ENCODE assay signal across 8 cellular contexts in genomic region chr19:3383121-3383722, GRCh38. TPM values are rescaled to one million over a fixed set of nuclear protein-coding genes. Genes with fewer than 3 reads are reported as not detected.
A peak's percentile ranks its signal among the peaks of the same experiment; 100 is the strongest.
DNase-seq lines count a peak whose midpoint lies in the region; ATAC-seq and TF ChIP-seq lines count a peak whose summit lies in the region.
"Had no signal": no experiment of that assay in that cellular context is flagged by ENCODE, and none has a peak within 500 bp of the region (broad histone marks: within the 10 kb centered on the region; RNA-seq: fewer than 3 reads in every experiment).

No MANE protein-coding gene starts in this region.

- H3K9ac ChIP-seq in NT2/D1 (ENCODE audit: insufficient read length, low read depth) (peak overlapping the region; percentile 51), neuronal stem cell (ENCODE audit: low read depth, low read length, poor library complexity) (peak overlapping the region; percentile 84)

- H3K4me2 ChIP-seq in neuronal stem cell (ENCODE audit: insufficient read depth, low read length, poor library complexity, severe bottlenecking), result no peak overlapping the region

- H3K4me1 ChIP-seq in NT2/D1 (ENCODE audit: insufficient read depth, insufficient read length) (peaks cover 16% of the 10 kb centered on the region), esophagus (ENCODE audit: control insufficient read depth in 2 of 2, insufficient read depth in 2 of 2, low read length in 1 of 2) (peaks cover 10 to 37% of the 10 kb centered on the region in 2 donors), neuronal stem cell (ENCODE audit: control insufficient read depth in 2 of 2, insufficient read depth in 1 of 2, low read depth in 1 of 2, low read length in 2 of 2) (no peaks in the 10 kb centered on the region), upper lobe of left lung (peaks cover 63 to 79% (median 70%) of the 10 kb centered on the region in 4 donors)

- no peak overlapping the region for H3K14ac ChIP-seq in neuronal stem cell (ENCODE audit: low read length)

- H3K9me3 ChIP-seq in NT2/D1 (ENCODE audit: insufficient read depth, low read length), result no peaks in the 10 kb centered on the region
- no peaks in the 10 kb centered on the region for H3K9me3 ChIP-seq in esophagus (ENCODE audit: control insufficient read depth in 2 of 2, insufficient read depth in 1 of 2, low read depth in 1 of 2, low read length in 1 of 2)
- H3K9me3 ChIP-seq in neuronal stem cell (replicated peaks in 1 of 2; ENCODE audit: control insufficient read depth in 2 of 2, insufficient read depth in 1 of 2, low read depth in 1 of 2, low read length in 2 of 2), result peaks cover 0 to 3% of the 10 kb centered on the region in 2 donors
- no peaks in the 10 kb centered on the region for H3K9me3 ChIP-seq in upper lobe of left lung

- H4K91ac ChIP-seq in neuronal stem cell (ENCODE audit: low read depth, low read length, poor library complexity), result no peak overlapping the region

- no peak for TF ChIP-seq EP300 in upper lobe of left lung (IDR thresholded peaks at IDR 0.05)

- no peak for DNase-seq in NT2/D1 (ENCODE audit: low read depth, low spot score)
- DNase-seq in neuronal stem cell (ENCODE audit: low spot score), result no peak
- DNase-seq in upper lobe of left lung, result no peak
- no peak for DNase-seq in superior temporal gyrus (ENCODE audit: extremely low spot score)
- DNase-seq in H4 (ENCODE audit: low spot score), result no peak
- no peak for DNase-seq in SW480 (ENCODE audit: low spot score)
- DNase-seq: PC-3 had no signal

- H3K27ac ChIP-seq in esophagus (ENCODE audit: low read depth in 2 of 2, low read length in 1 of 2) (peak overlapping the region; percentile 76 to 88), neuronal stem cell (replicated peaks; ENCODE audit: low read length) (no peak overlapping the region), upper lobe of left lung (peak overlapping the region in 3 of 4 donors; percentile 12 to 81 (median 77))

- H2BK5ac ChIP-seq in neuronal stem cell (ENCODE audit: low read length), result peak overlapping the region; percentile 90

- peak overlapping the region; percentile 48 for H2AK5ac ChIP-seq in neuronal stem cell (ENCODE audit: low read depth, low read length)

- H3K18ac ChIP-seq in neuronal stem cell (ENCODE audit: low read length), result no peak overlapping the region

- peak overlapping the region; percentile 34 for H3K23ac ChIP-seq in neuronal stem cell (ENCODE audit: low read depth, low read length, poor library complexity)

- H3K4me3 ChIP-seq in NT2/D1 (ENCODE audit: insufficient read length, low read depth), result no peak overlapping the region
- no peak overlapping the region for H3K4me3 ChIP-seq in esophagus (ENCODE audit: low read depth in 1 of 2, low read length in 2 of 2)
- H3K4me3 ChIP-seq in neuronal stem cell (ENCODE audit: low read length in 2 of 2), result peak overlapping the region in 1 of 2 donors; percentile 65
- no peak overlapping the region for H3K4me3 ChIP-seq in upper lobe of left lung

- no peak overlapping the region for H2BK12ac ChIP-seq in neuronal stem cell (ENCODE audit: low read length)

- no peak overlapping the region for H2AFZ ChIP-seq in neuronal stem cell (ENCODE audit: low read length)

- H2BK15ac ChIP-seq in neuronal stem cell (ENCODE audit: low read length), result peak overlapping the region; percentile 45

- H3K27me3 ChIP-seq in NT2/D1 (ENCODE audit: insufficient read depth, insufficient read length), result peaks cover 6% of the 10 kb centered on the region
- H3K27me3 ChIP-seq in esophagus (ENCODE audit: control insufficient read depth in 1 of 2, insufficient read depth in 2 of 2, low read length in 2 of 2), result no peaks in the 10 kb centered on the region
- H3K27me3 ChIP-seq in neuronal stem cell (ENCODE audit: control insufficient read depth in 3 of 3, insufficient read depth in 3 of 3, low read depth in 1 of 3, low read length in 3 of 3), result peaks cover 0 to 6% (median 3%) of the 10 kb centered on the region in 3 experiments
- H3K27me3 ChIP-seq in upper lobe of left lung, result no peaks in the 10 kb centered on the region

- H3K79me1 ChIP-seq in neuronal stem cell (ENCODE audit: low read depth, low read length), result no peaks in the 10 kb centered on the region

- TF ChIP-seq CTCF in upper lobe of left lung (IDR thresholded peaks at IDR 0.05), result no peak

- no peak overlapping the region for H4K8ac ChIP-seq in neuronal stem cell (ENCODE audit: low read depth, low read length)

- 44 to 52% methylated on average over 13 of the region's 13 CpGs for WGBS in esophagus, 2 donors
- no CpG with 5 or more reads among the region's 13 CpGs for WGBS in neuronal stem cell (ENCODE audit: extremely low coverage in 2 of 2, insufficient read length in 2 of 2, insufficient replicate concordance in 1 of 2), 2 donors
- 88 to 94% methylated on average over 9 to 13 of the region's 13 CpGs for WGBS in upper lobe of left lung, 2 donors

- no peak for TF ChIP-seq POLR2A in upper lobe of left lung (IDR thresholded peaks at IDR 0.05)

- no peak overlapping the region for H2BK120ac ChIP-seq in neuronal stem cell (ENCODE audit: low read depth, low read length)

- ATAC-seq in upper lobe of left lung (ENCODE audit: low FRiP score in 2 of 2), result peak in 1 of 2 donors; percentile 22
- ATAC-seq: PC-3 had no signal

- H3K4ac ChIP-seq in neuronal stem cell (ENCODE audit: low read length), result no peak overlapping the region

- H3K36me3 ChIP-seq in NT2/D1 (ENCODE audit: insufficient read depth, insufficient read length, low read length) (peaks cover 10% of the 10 kb centered on the region), esophagus (ENCODE audit: control insufficient read depth in 2 of 2, insufficient read depth in 2 of 2, low read length in 1 of 2) (peaks cover 4 to 22% of the 10 kb centered on the region in 2 donors), neuronal stem cell (replicated peaks in 1 of 2; ENCODE audit: control insufficient read depth in 2 of 2, insufficient read depth in 2 of 2, low read length in 2 of 2) (no peaks in the 10 kb centered on the region), upper lobe of left lung (peaks cover 4 to 36% (median 18%) of the 10 kb centered on the region in 4 donors)

RNA-seq across cellular contexts. Expression of gene NFIC, which starts 16.8 kb away (rescaled TPM):
- polyA plus RNA-seq in esophagus, result 10 to 100 TPM; 15.4 to 48.1 TPM
- polyA plus RNA-seq in neuronal stem cell (2013, experiment 1 of 2), result 4.0 TPM
- 4.5 TPM for polyA plus RNA-seq in neuronal stem cell (2013, experiment 2 of 2)
- 100 to 1,000 TPM in 5 of 6 donors, 10 to 100 TPM in 1; 96.1 to 175 (median 154) TPM for total RNA-seq in upper lobe of left lung
- 19.8 and 20.0 TPM in 2 replicates for total RNA-seq in H4 (2014; rRNA removed; shearing (Covaris generic))
